Comparison of ENCODE assay signal across 29 cellular contexts in the genomic region with DNA sequence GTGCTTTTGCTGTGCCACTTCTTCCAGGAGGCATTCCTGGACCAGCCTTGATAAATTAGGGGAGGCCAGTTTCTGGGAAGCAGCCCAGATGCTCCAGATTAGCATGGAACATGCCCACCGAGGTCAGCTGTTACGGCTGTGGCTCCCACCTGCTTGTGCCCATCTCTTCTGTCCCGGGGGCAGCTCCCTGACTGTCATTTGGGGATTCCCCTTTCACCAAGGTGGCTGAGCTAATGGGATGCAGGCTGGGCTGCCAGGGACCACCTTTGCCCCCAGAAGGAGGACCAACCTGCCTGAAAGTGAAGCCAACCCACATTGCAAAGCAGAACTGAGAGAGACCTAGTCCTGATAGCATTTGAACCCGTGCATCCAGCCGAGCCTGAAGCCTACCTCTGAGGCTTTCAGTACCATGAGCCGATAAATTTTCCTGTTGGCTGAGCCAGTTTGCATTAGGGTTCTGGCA.
DNase-seq lines count a peak whose midpoint lies in the region; ATAC-seq, FAIRE-seq and TF ChIP-seq lines count a peak whose summit lies in the region.
"Had no signal": no experiment of that assay in that cellular context is flagged by ENCODE, and none has a peak within 500 bp of the region (broad histone marks: within the 10 kb centered on the region; RNA-seq: fewer than 3 reads in every experiment).

No MANE protein-coding gene starts in this region.

- no peak overlapping the region for H2AFZ ChIP-seq in OCI-LY7 (ENCODE audit: low read length)
- H2AFZ ChIP-seq in endothelial cell of umbilical vein (ENCODE audit: low read depth, low read length) = no peak overlapping the region
- H2AFZ ChIP-seq: GM23338 had no signal

- H3K36me3 ChIP-seq in OCI-LY7 (ENCODE audit: insufficient read depth, low read length) (no peaks in the 10 kb centered on the region), endothelial cell of umbilical vein (ENCODE audit: control insufficient read depth in 2 of 2, extremely low read depth in 1 of 2, insufficient read depth in 2 of 2, low read length in 2 of 2) (peaks cover 0 to 1% of the 10 kb centered on the region in 2 experiments), spleen (peaks cover 0 to 17% (median 1%) of the 10 kb centered on the region in 6 donors)
- H3K36me3 ChIP-seq: thyroid gland had no signal

- no peak overlapping the region for H3K4me3 Mint-ChIP-seq in activated T-cell treated with anti-CD3 and anti-CD28 coated beads, Interleukin-2, amount 50 U/mL, for 72 hours
- H3K4me3 Mint-ChIP-seq in stimulated activated memory B cell treated with anti-CD40 and anti-IgM and Interleukin-4, amounts not matched to agents 10 μg/mL and 1 μg/mL and 100 μg/mL, for 72 hours = peak overlapping the region; percentile 16
- H3K4me3 Mint-ChIP-seq: activated CD4-positive, alpha-beta memory T cell treated with anti-CD3 and anti-CD28 coated beads, Interleukin-2, amount 10 ng/mL, durations not matched to agents 7 days and 5 days; GM23338 had no signal

- dilution Hi-C loops in endothelial cell of umbilical vein (cut with MboI; ENCODE audit: extremely low pct_ligation_motif_present, low sequenced_read_pairs) = no loop called here

- peaks cover 0 to 2% of the 10 kb centered on the region in 2 experiments for H3K27me3 ChIP-seq in endothelial cell of umbilical vein (ENCODE audit: control insufficient read depth in 2 of 2, insufficient read depth in 2 of 2, low read length in 2 of 2)
- peaks cover 0 to 36% (median 0%) of the 10 kb centered on the region in 7 donors for H3K27me3 ChIP-seq in spleen (replicated peaks in 1 of 7)
- H3K27me3 ChIP-seq: brain microvascular endothelial cell, thyroid gland had no signal

- H3K79me2 ChIP-seq in OCI-LY7 (ENCODE audit: insufficient read depth, low read depth, low read length) (no peaks in the 10 kb centered on the region), endothelial cell of umbilical vein (ENCODE audit: control insufficient read depth, insufficient read depth, low read length) (no peaks in the 10 kb centered on the region)
- H3K79me2 ChIP-seq: parathyroid adenoma had no signal

- H3K27ac Mint-ChIP-seq in activated T-cell treated with anti-CD3 and anti-CD28 coated beads, Interleukin-2, amount 50 U/mL, for 72 hours = peak overlapping the region; percentile 8
- peak overlapping the region; percentile 75 for H3K27ac Mint-ChIP-seq in stimulated activated memory B cell treated with anti-CD40 and anti-IgM and Interleukin-4, amounts not matched to agents 10 μg/mL and 1 μg/mL and 100 μg/mL, for 72 hours
- H3K27ac Mint-ChIP-seq: activated CD4-positive, alpha-beta memory T cell treated with anti-CD3 and anti-CD28 coated beads, Interleukin-2, amount 10 ng/mL, durations not matched to agents 7 days and 5 days; GM23338 had no signal

- H3K4me3 ChIP-seq in OCI-LY7 (ENCODE audit: low read depth, low read length, poor library complexity, severe bottlenecking) = no peak overlapping the region
- H3K4me3 ChIP-seq in endothelial cell of umbilical vein (replicated peaks in 1 of 3; ENCODE audit: insufficient read depth in 1 of 3, low read depth in 1 of 3, low read length in 3 of 3) = no peak overlapping the region
- no peak overlapping the region for H3K4me3 ChIP-seq in spleen
- H3K4me3 ChIP-seq: GM23338, lung, mucosa of descending colon, SJSA1, stomach, thyroid gland had no signal

- TF ChIP-seq POLR2A in endothelial cell of umbilical vein (IDR thresholded peaks at IDR 0.05; ENCODE audit: low read depth, low read length) (no peak), spleen (IDR thresholded peaks at IDR 0.05) (no peak)

- BruUV-seq in OCI-LY7 (replicated peaks; lab: Mats Ljungman, UMichigan) (no TSS peak), endothelial cell of umbilical vein (replicated peaks; lab: Mats Ljungman, UMichigan) (TSS peak; percentile 14)

- intact Hi-C loops in OCI-LY7 (cut with micrococcal nuclease; ENCODE audit: unreplicated experiment) (no loop called here), endothelial cell of umbilical vein (cut with micrococcal nuclease) (loop anchor here (10.0 kb wide), 1 partner anchor 149 kb away; no protein-coding TSS in a partner anchor), spleen (cut with DNase I; ENCODE audit: low total_unique reads) (no loop called here)

- H3K4me2 ChIP-seq in OCI-LY7 (ENCODE audit: low read length) (no peak overlapping the region), endothelial cell of umbilical vein (ENCODE audit: insufficient read depth, low read length) (no peak overlapping the region)
- H3K4me2 ChIP-seq: GM23338 had no signal

- no peaks in the 10 kb centered on the region for H3K9me3 Mint-ChIP-seq in activated T-cell treated with anti-CD3 and anti-CD28 coated beads, Interleukin-2, amount 50 U/mL, for 72 hours
- H3K9me3 Mint-ChIP-seq in stimulated activated memory B cell treated with anti-CD40 and anti-IgM and Interleukin-4, amounts not matched to agents 10 μg/mL and 1 μg/mL and 100 μg/mL, for 72 hours = no peaks in the 10 kb centered on the region
- H3K9me3 Mint-ChIP-seq: activated CD4-positive, alpha-beta memory T cell treated with anti-CD3 and anti-CD28 coated beads, Interleukin-2, amount 10 ng/mL, durations not matched to agents 7 days and 5 days; GM23338; nephron progenitor cell had no signal

- no peaks in the 10 kb centered on the region for H3K9me2 ChIP-seq in OCI-LY7 (ENCODE audit: insufficient read depth, low read length)

- CTCF ChIA-PET in OCI-LY7 (lab: Charles Lee; ENCODE audit: unreplicated experiment) = no interaction called here
- CTCF ChIA-PET in endothelial cell of umbilical vein (lab: Charles Lee) = interaction anchor here (1.2 to 1.5 kb wide), 2 partner anchors 11 to 154 kb away, joined by 4 to 5 read pairs; no protein-coding TSS in a partner anchor

- H3K9me3 ChIP-seq in OCI-LY7 (ENCODE audit: low read length) (no peaks in the 10 kb centered on the region), endothelial cell of umbilical vein (replicated peaks; ENCODE audit: control insufficient read depth, insufficient read depth, low read length) (no peaks in the 10 kb centered on the region), spleen (no peaks in the 10 kb centered on the region)
- H3K9me3 ChIP-seq: mucosa of descending colon, SJSA1, stomach, thyroid gland had no signal

- FAIRE-seq in endothelial cell of umbilical vein (lab: Jason Lieb, UNC) = no peak
- FAIRE-seq: A204.1, RCC 7860 had no signal

- in situ Hi-C loops in GM13977 (cut with MboI; ENCODE audit: low pct_unique_long_range_greater_than_20kb, low sequenced_read_pairs, unreplicated experiment) = no loop called here

- H3K36me3 Mint-ChIP-seq in activated T-cell treated with anti-CD3 and anti-CD28 coated beads, Interleukin-2, amount 50 U/mL, for 72 hours (ENCODE audit: insufficient read depth in 2 of 2) = no peaks in the 10 kb centered on the region
- no peaks in the 10 kb centered on the region for H3K36me3 Mint-ChIP-seq in stimulated activated memory B cell treated with anti-CD40 and anti-IgM and Interleukin-4, amounts not matched to agents 10 μg/mL and 1 μg/mL and 100 μg/mL, for 72 hours

- H4K20me1 ChIP-seq in OCI-LY7 (ENCODE audit: insufficient read depth, low read length) (no peaks in the 10 kb centered on the region), endothelial cell of umbilical vein (replicated peaks; ENCODE audit: control insufficient read depth, extremely low read depth, insufficient read depth, low read length) (no peaks in the 10 kb centered on the region)

- no peak overlapping the region for H3K9ac ChIP-seq in endothelial cell of umbilical vein (replicated peaks; ENCODE audit: extremely low read depth, insufficient read depth, low read length)
- H3K9ac ChIP-seq: parathyroid adenoma had no signal

- no peaks in the 10 kb centered on the region for H3K4me1 Mint-ChIP-seq in activated T-cell treated with anti-CD3 and anti-CD28 coated beads, Interleukin-2, amount 50 U/mL, for 72 hours (ENCODE audit: low read depth)
- H3K4me1 Mint-ChIP-seq in stimulated activated memory B cell treated with anti-CD40 and anti-IgM and Interleukin-4, amounts not matched to agents 10 μg/mL and 1 μg/mL and 100 μg/mL, for 72 hours = peaks cover 46% of the 10 kb centered on the region
- H3K4me1 Mint-ChIP-seq: activated CD4-positive, alpha-beta memory T cell treated with anti-CD3 and anti-CD28 coated beads, Interleukin-2, amount 10 ng/mL, durations not matched to agents 7 days and 5 days had no signal

- no peaks in the 10 kb centered on the region for H3K9me1 ChIP-seq in endothelial cell of umbilical vein (replicated peaks; ENCODE audit: control insufficient read depth, extremely low read depth, insufficient read depth, low read length)

- H3K4me1 ChIP-seq in OCI-LY7 (ENCODE audit: insufficient read depth, low read length, poor library complexity, severe bottlenecking) (peaks cover 15% of the 10 kb centered on the region), endothelial cell of umbilical vein (ENCODE audit: control insufficient read depth, extremely low read depth, insufficient read depth, low read length) (peaks cover 10% of the 10 kb centered on the region), spleen (peaks cover 0 to 57% (median 25%) of the 10 kb centered on the region in 6 donors)

- 72 to 91% (median 81%) methylated on average over 3 to 6 of the region's 6 CpGs for WGBS in spleen, 5 donors

- DNase-seq in activated T-cell treated with anti-CD3 and anti-CD28 coated beads, Interleukin-2, amount 50 U/mL, for 72 hours = no peak
- DNase-seq in activated T-cell treated with anti-CD3 and anti-CD28 coated beads, Interleukin-2, amount 50 U/mL, for 48 hours = no peak
- DNase-seq in OCI-LY7 (ENCODE audit: low spot score) = peak; percentile 35
- no peak for DNase-seq in endothelial cell of umbilical vein (ENCODE audit: low read depth, low spot score)
- no peak for DNase-seq in GM13977 (ENCODE audit: low spot score)
- DNase-seq in spleen = no peak
- DNase-seq in NCI-H1048 (lab: John Stamatoyannopoulos, UW) = no peak
- DNase-seq: activated CD4-positive, alpha-beta memory T cell treated with anti-CD3 and anti-CD28 coated beads, Interleukin-2, amount 10 ng/mL, durations not matched to agents 7 days and 5 days; activated CD4-positive, CD25-positive, alpha-beta regulatory T cell; activated naive CD4-positive, alpha-beta T cell treated with Interleukin-2 at 50 U/mL for 16 hours; brain microvascular endothelial cell; erythroblast; head of caudate nucleus; kidney glomerular epithelial cell; NCI-H1105; NCI-H1930; nephron progenitor cell; stomach had no signal

- POLR2A ChIA-PET in OCI-LY7 (lab: Charles Lee) (no interaction called here), endothelial cell of umbilical vein (lab: Charles Lee) (no interaction called here)

- H3K27ac ChIP-seq in OCI-LY7 (ENCODE audit: low read depth, low read length, poor library complexity, severe bottlenecking) (no peak overlapping the region), endothelial cell of umbilical vein (ENCODE audit: insufficient read depth, low read depth, low read length) (no peak overlapping the region), spleen (peak overlapping the region in 1 of 8 donors; percentile 45)
- H3K27ac ChIP-seq: brain microvascular endothelial cell, HL-60, parathyroid adenoma, SJSA1, stomach, thyroid gland had no signal

- TF ChIP-seq CTCF in OCI-LY7 (conservative IDR thresholded peaks at IDR 0.05; ENCODE audit: low read length) (no peak), endothelial cell of umbilical vein (IDR thresholded peaks at IDR 0.05; ENCODE audit: extremely low read depth in 1 of 2, insufficient read depth in 1 of 2, low read depth in 1 of 2, low read length in 2 of 2) (no peak), GM13977 (IDR thresholded peaks at IDR 0.05; ENCODE audit: extremely low read depth, insufficient read depth, missing control alignments) (no peak), spleen (IDR thresholded peaks at IDR 0.05 in 8 of 11, conservative IDR thresholded peaks at IDR 0.05 in 3 of 11) (no peak)

- no peak for ATAC-seq in activated T-cell treated with anti-CD3 and anti-CD28 coated beads, Interleukin-2, amount 50 U/mL, for 72 hours (replicated peaks in 1 of 2)
- peak; percentile 35 for ATAC-seq in stimulated activated memory B cell treated with anti-CD40 and anti-IgM and Interleukin-4, amounts not matched to agents 10 μg/mL and 1 μg/mL and 100 μg/mL, for 72 hours
- ATAC-seq: sciatic nerve had no signal

- no peaks in the 10 kb centered on the region for H3K27me3 Mint-ChIP-seq in activated T-cell treated with anti-CD3 and anti-CD28 coated beads, Interleukin-2, amount 50 U/mL, for 72 hours (ENCODE audit: low read depth)
- peaks cover 8% of the 10 kb centered on the region for H3K27me3 Mint-ChIP-seq in stimulated activated memory B cell treated with anti-CD40 and anti-IgM and Interleukin-4, amounts not matched to agents 10 μg/mL and 1 μg/mL and 100 μg/mL, for 72 hours
